Comparison of ENCODE assay signal across 1 cellular context in genomic region chr1:201834621-201835020, GRCh38.
TF ChIP-seq lines count a peak whose summit lies in the region.

No MANE protein-coding gene starts in this region.

TF ChIP-seq in GM12878, 131 proteins besides CTCF, POLR2A, EP300 and RAD21:
- TF ChIP-seq LARP7 (IDR thresholded peaks at IDR 0.05) (no peak), IRF3 (IDR thresholded peaks at IDR 0.05) (no peak), SUPT20H (IDR thresholded peaks at IDR 0.05; ENCODE audit: borderline replicate concordance, control insufficient read depth, low read depth, low read length) (no peak), ZNF687 (IDR thresholded peaks at IDR 0.05) (no peak), CEBPZ (IDR thresholded peaks at IDR 0.05; ENCODE audit: low read depth, low read length) (no peak), CHD2 (IDR thresholded peaks at IDR 0.05; ENCODE audit: borderline replicate concordance, low read depth, low read length) (no peak), SIX5 (IDR thresholded peaks at IDR 0.05; ENCODE audit: low read depth, low read length, severe bottlenecking) (no peak), TCF12 (IDR thresholded peaks at IDR 0.05; ENCODE audit: low read depth, low read length) (no peak), RFX5 (IDR thresholded peaks at IDR 0.05; ENCODE audit: low read depth, low read length) (no peak), NFXL1 (IDR thresholded peaks at IDR 0.05; ENCODE audit: borderline replicate concordance) (no peak), IRF4 (IDR thresholded peaks at IDR 0.05; ENCODE audit: low read depth, low read length) (no peak), MYB (IDR thresholded peaks at IDR 0.05; ENCODE audit: borderline replicate concordance, low read depth, low read length) (no peak), MTA2 (IDR thresholded peaks at IDR 0.05; ENCODE audit: low read depth) (no peak), CBX5 (IDR thresholded peaks at IDR 0.05; ENCODE audit: low read depth) (no peak)
